1 cellular context compared by ENCODE assay signal in genomic region chr20:47380481-47380880, GRCh38.
A peak's percentile ranks its signal among the peaks of the same experiment; 100 is the strongest.
TF ChIP-seq lines count a peak whose summit lies in the region.

No MANE protein-coding gene starts in this region.

TF ChIP-seq in HepG2, 621 proteins besides CTCF, POLR2A, EP300 and RAD21 (continues in another document):
- 0 out of 2 replicates have a peak, but pooled peaks have one; percentile 17 for TF ChIP-seq GABPB1 (CRISPR knock-in tag; IDR thresholded peaks at IDR 0.05)
- TF ChIP-seq PLRG1 (conservative IDR thresholded peaks at IDR 0.05), result no peak
- TF ChIP-seq CC2D1A (CRISPR knock-in tag; IDR thresholded peaks at IDR 0.05), result no peak
- TF ChIP-seq HOXD1 (CRISPR knock-in tag; IDR thresholded peaks at IDR 0.05), result no peak
- TF ChIP-seq ZNF558 (CRISPR knock-in tag; IDR thresholded peaks at IDR 0.05; ENCODE audit: borderline replicate concordance), result no peak
- TF ChIP-seq GATAD1 (CRISPR knock-in tag; IDR thresholded peaks at IDR 0.05), result no peak
- TF ChIP-seq ZNF550 (CRISPR knock-in tag; IDR thresholded peaks at IDR 0.05; ENCODE audit: borderline replicate concordance), result no peak
- no peak for TF ChIP-seq ZNF382 (CRISPR knock-in tag; IDR thresholded peaks at IDR 0.05; ENCODE audit: borderline replicate concordance)
- TF ChIP-seq ZNF569 (CRISPR knock-in tag; IDR thresholded peaks at IDR 0.05; ENCODE audit: borderline replicate concordance), result no peak
- TF ChIP-seq NFAT5 (CRISPR knock-in tag; IDR thresholded peaks at IDR 0.05), result no peak
- 0 out of 2 replicates have a peak, but pooled peaks have one; percentile 27 for TF ChIP-seq TBX2 (CRISPR knock-in tag; IDR thresholded peaks at IDR 0.05; ENCODE audit: borderline replicate concordance)
- TF ChIP-seq ZNF224 (CRISPR knock-in tag; IDR thresholded peaks at IDR 0.05), result no peak
- TF ChIP-seq NR2F2 (IDR thresholded peaks at IDR 0.05; ENCODE audit: borderline replicate concordance, low read depth), result no peak
- TF ChIP-seq ATF3 (CRISPR knock-in tag; IDR thresholded peaks at IDR 0.05), result 0 out of 2 replicates have a peak, but pooled peaks have one; percentile 33
- TF ChIP-seq ZNF446 (CRISPR knock-in tag; IDR thresholded peaks at IDR 0.05), result no peak
- TF ChIP-seq ZSCAN20 (CRISPR knock-in tag; IDR thresholded peaks at IDR 0.05; ENCODE audit: borderline replicate concordance), result no peak
- no peak for TF ChIP-seq SSRP1 (CRISPR knock-in tag; IDR thresholded peaks at IDR 0.05)
- no peak for TF ChIP-seq BRCA1 (CRISPR knock-in tag; IDR thresholded peaks at IDR 0.05)
- no peak for TF ChIP-seq ZNF333 (CRISPR knock-in tag; IDR thresholded peaks at IDR 0.05; ENCODE audit: borderline replicate concordance)
- no peak for TF ChIP-seq KDM3A (CRISPR knock-in tag; IDR thresholded peaks at IDR 0.05; ENCODE audit: low read depth)
- no peak for TF ChIP-seq PPARG (CRISPR knock-in tag; conservative IDR thresholded peaks at IDR 0.05)
- no peak for TF ChIP-seq POGZ (CRISPR knock-in tag; IDR thresholded peaks at IDR 0.05)
- peak; percentile 14 for TF ChIP-seq TEAD3 (CRISPR knock-in tag; optimal IDR thresholded peaks at IDR 0.05; ENCODE audit: borderline replicate concordance)
- TF ChIP-seq PAX8 (CRISPR knock-in tag; IDR thresholded peaks at IDR 0.05; ENCODE audit: borderline replicate concordance), result no peak
- TF ChIP-seq ZNF747 (CRISPR knock-in tag; IDR thresholded peaks at IDR 0.05; ENCODE audit: borderline replicate concordance), result no peak
- TF ChIP-seq AHR (CRISPR knock-in tag; IDR thresholded peaks at IDR 0.05), result no peak
- no peak for TF ChIP-seq STAG1 (CRISPR knock-in tag; IDR thresholded peaks at IDR 0.05)
- TF ChIP-seq ZNF614 (CRISPR knock-in tag; IDR thresholded peaks at IDR 0.05; ENCODE audit: borderline replicate concordance), result no peak; the same call in 1 of the 2 replicates
- no peak for TF ChIP-seq KAT2B (IDR thresholded peaks at IDR 0.05; ENCODE audit: borderline replicate concordance, low read depth, low read length)
- TF ChIP-seq ZNF276 (CRISPR knock-in tag; IDR thresholded peaks at IDR 0.05; ENCODE audit: low read depth), result no peak
- TF ChIP-seq ZBTB8A (CRISPR knock-in tag; IDR thresholded peaks at IDR 0.05; ENCODE audit: borderline replicate concordance, low read depth), result no peak
- no peak for TF ChIP-seq SOX13 (IDR thresholded peaks at IDR 0.05)
- 0 out of 4 replicates have a peak, but pooled peaks of 1 of the 2 experiments have one; percentile 16 for TF ChIP-seq SOX13 (CRISPR knock-in tag; conservative IDR thresholded peaks at IDR 0.05 in 1 of 2, IDR thresholded peaks at IDR 0.05 in 1 of 2)
- no peak for TF ChIP-seq RNF219 (CRISPR knock-in tag; IDR thresholded peaks at IDR 0.05)
- TF ChIP-seq ZNF253 (CRISPR knock-in tag; IDR thresholded peaks at IDR 0.05; ENCODE audit: borderline replicate concordance), result no peak
- TF ChIP-seq THAP7 (CRISPR knock-in tag; IDR thresholded peaks at IDR 0.05), result no peak
- TF ChIP-seq XRCC5 (optimal IDR thresholded peaks at IDR 0.05; ENCODE audit: low read length), result no peak
- TF ChIP-seq BCL6 (CRISPR knock-in tag; IDR thresholded peaks at IDR 0.05), result peak; percentile 72; the same call in 1 of the 2 replicates
- TF ChIP-seq CSRNP2 (CRISPR knock-in tag; conservative IDR thresholded peaks at IDR 0.05; ENCODE audit: low read depth), result no peak
- TF ChIP-seq POGK (CRISPR knock-in tag; conservative IDR thresholded peaks at IDR 0.05), result no peak
- no peak for TF ChIP-seq ZNF264 (CRISPR knock-in tag; IDR thresholded peaks at IDR 0.05)
- TF ChIP-seq GZF1 (CRISPR knock-in tag; IDR thresholded peaks at IDR 0.05), result no peak
- no peak for TF ChIP-seq GPBP1L1 (CRISPR knock-in tag; IDR thresholded peaks at IDR 0.05)
- peak; percentile 84; the same call in 1 of the 2 replicates for TF ChIP-seq ETV5 (CRISPR knock-in tag; IDR thresholded peaks at IDR 0.05; ENCODE audit: borderline replicate concordance)
- no peak for TF ChIP-seq PITX1 (CRISPR knock-in tag; IDR thresholded peaks at IDR 0.05)
- no peak for TF ChIP-seq ZC3H4 (CRISPR knock-in tag; IDR thresholded peaks at IDR 0.05; ENCODE audit: borderline replicate concordance)
- no peak for TF ChIP-seq MNT (IDR thresholded peaks at IDR 0.05)
- TF ChIP-seq PAF1 (CRISPR knock-in tag; IDR thresholded peaks at IDR 0.05), result no peak
- TF ChIP-seq ZNF770 (CRISPR knock-in tag; IDR thresholded peaks at IDR 0.05), result no peak
